8 cellular contexts compared by ENCODE assay signal in genomic region chr7:55140221-55140980, GRCh38.
A peak's percentile ranks its signal among the peaks of the same experiment; 100 is the strongest.
DNase-seq lines count a peak whose midpoint lies in the region; ATAC-seq, FAIRE-seq and TF ChIP-seq lines count a peak whose summit lies in the region.

No MANE protein-coding gene starts in this region.

- no peak overlapping the region for H3K4me3 Mint-ChIP-seq in activated naive CD4-positive, alpha-beta T cell treated with anti-CD3 and anti-CD28 coated beads for 36 hours

- no peak for TF ChIP-seq POLR2A in endothelial cell of umbilical vein (IDR thresholded peaks at IDR 0.05; ENCODE audit: low read depth, low read length)

- no peaks in the 10 kb centered on the region for H3K79me2 ChIP-seq in endothelial cell of umbilical vein (ENCODE audit: control insufficient read depth, insufficient read depth, low read length)

- no peak for TF ChIP-seq CTCF in endothelial cell of umbilical vein (IDR thresholded peaks at IDR 0.05; ENCODE audit: extremely low read depth in 1 of 2, insufficient read depth in 1 of 2, low read depth in 1 of 2, low read length in 2 of 2)

- H3K36me3 Mint-ChIP-seq in activated naive CD4-positive, alpha-beta T cell treated with anti-CD3 and anti-CD28 coated beads, Interleukin-2, amount 50 U/mL, for 72 hours, result peaks cover 0 to 10% of the 10 kb centered on the region in 2 donors
- peaks cover 1% of the 10 kb centered on the region for H3K36me3 Mint-ChIP-seq in activated naive CD4-positive, alpha-beta T cell treated with anti-CD3 and anti-CD28 coated beads for 36 hours (ENCODE audit: low read depth)

- peaks cover 12 to 13% of the 10 kb centered on the region in 2 donors for H3K9me3 Mint-ChIP-seq in activated naive CD4-positive, alpha-beta T cell treated with anti-CD3 and anti-CD28 coated beads, Interleukin-2, amount 50 U/mL, for 72 hours
- peaks cover 5% of the 10 kb centered on the region for H3K9me3 Mint-ChIP-seq in activated naive CD4-positive, alpha-beta T cell treated with anti-CD3 and anti-CD28 coated beads for 36 hours

- no peaks in the 10 kb centered on the region for H3K4me1 Mint-ChIP-seq in activated naive CD4-positive, alpha-beta T cell treated with anti-CD3 and anti-CD28 coated beads for 36 hours (ENCODE audit: low read depth)

- H3K27ac ChIP-seq in endothelial cell of umbilical vein (ENCODE audit: insufficient read depth, low read depth, low read length), result no peak overlapping the region
- peak overlapping the region in 1 of 2 donors; percentile 56 for H3K27ac ChIP-seq in small intestine (ENCODE audit: low read depth in 1 of 2, low read length in 1 of 2)

- H3K9me1 ChIP-seq in endothelial cell of umbilical vein (replicated peaks; ENCODE audit: control insufficient read depth, extremely low read depth, insufficient read depth, low read length), result no peaks in the 10 kb centered on the region

- FAIRE-seq in endothelial cell of umbilical vein (lab: Jason Lieb, UNC) (no peak), small intestine (lab: Jason Lieb, UNC) (no peak), frontal cortex (lab: Jason Lieb, UNC) (no peak)

- 21 to 34% (median 30%) methylated on average over 7 to 8 of the region's 8 CpGs for WGBS in small intestine, 3 donors

- peak; percentile 18 to 41 for ATAC-seq in activated naive CD4-positive, alpha-beta T cell treated with anti-CD3 and anti-CD28 coated beads, Interleukin-2, amount 50 U/mL, for 72 hours
- peak; percentile 95 for ATAC-seq in HG03097 (IDR thresholded peaks at IDR 0.05; ENCODE audit: low FRiP score, unreplicated experiment)

- no peak overlapping the region for H3K9ac ChIP-seq in endothelial cell of umbilical vein (replicated peaks; ENCODE audit: extremely low read depth, insufficient read depth, low read length)

- no peak overlapping the region for H2AFZ ChIP-seq in endothelial cell of umbilical vein (ENCODE audit: low read depth, low read length)

- POLR2A ChIA-PET in endothelial cell of umbilical vein (lab: Charles Lee), result no interaction called here

- no peak overlapping the region for H3K27ac Mint-ChIP-seq in activated naive CD4-positive, alpha-beta T cell treated with anti-CD3 and anti-CD28 coated beads, Interleukin-2, amount 50 U/mL, for 72 hours
- no peak overlapping the region for H3K27ac Mint-ChIP-seq in activated naive CD4-positive, alpha-beta T cell treated with anti-CD3 and anti-CD28 coated beads for 36 hours

- H3K4me1 ChIP-seq in endothelial cell of umbilical vein (ENCODE audit: control insufficient read depth, extremely low read depth, insufficient read depth, low read length), result peaks cover 7% of the 10 kb centered on the region
- peaks cover 0 to 6% of the 10 kb centered on the region in 2 donors for H3K4me1 ChIP-seq in small intestine (ENCODE audit: control insufficient read depth in 2 of 2, insufficient read depth in 1 of 2, low read depth in 1 of 2, low read length in 1 of 2)

- dilution Hi-C loops in endothelial cell of umbilical vein (cut with MboI; ENCODE audit: extremely low pct_ligation_motif_present, low sequenced_read_pairs), result no loop called here

- no TSS peak for BruUV-seq in endothelial cell of umbilical vein (replicated peaks; lab: Mats Ljungman, UMichigan)

- H3K4me3 ChIP-seq in endothelial cell of umbilical vein (replicated peaks in 1 of 3; ENCODE audit: insufficient read depth in 1 of 3, low read depth in 1 of 3, low read length in 3 of 3), result no peak overlapping the region
- H3K4me3 ChIP-seq in small intestine (ENCODE audit: low read depth in 1 of 2, low read length in 2 of 2), result no peak overlapping the region

- H3K36me3 ChIP-seq in endothelial cell of umbilical vein (ENCODE audit: control insufficient read depth in 2 of 2, extremely low read depth in 1 of 2, insufficient read depth in 2 of 2, low read length in 2 of 2) (no peaks in the 10 kb centered on the region), small intestine (ENCODE audit: control insufficient read depth in 2 of 2, insufficient read depth in 2 of 2, low read length in 2 of 2) (peaks cover 0 to 2% of the 10 kb centered on the region in 2 donors)

- H3K27me3 ChIP-seq in endothelial cell of umbilical vein (ENCODE audit: control insufficient read depth in 2 of 2, insufficient read depth in 2 of 2, low read length in 2 of 2) (no peaks in the 10 kb centered on the region), small intestine (ENCODE audit: control insufficient read depth in 2 of 2, insufficient read depth in 2 of 2, low read length in 2 of 2) (no peaks in the 10 kb centered on the region)

- peaks cover 20% of the 10 kb centered on the region for H3K27me3 Mint-ChIP-seq in activated naive CD4-positive, alpha-beta T cell treated with anti-CD3 and anti-CD28 coated beads for 36 hours (ENCODE audit: low read depth)

- intact Hi-C loops in activated naive CD4-positive, alpha-beta T cell treated with anti-CD3 and anti-CD28 coated beads for 36 hours (cut with micrococcal nuclease), result no loop called here
- intact Hi-C loops in endothelial cell of umbilical vein (cut with micrococcal nuclease), result no loop called here

- H4K20me1 ChIP-seq in endothelial cell of umbilical vein (replicated peaks; ENCODE audit: control insufficient read depth, extremely low read depth, insufficient read depth, low read length), result no peaks in the 10 kb centered on the region

- DNase-seq in activated naive CD4-positive, alpha-beta T cell treated with anti-CD3 and anti-CD28 coated beads, Interleukin-2, amount 50 U/mL, for 72 hours (ENCODE audit: low spot score in 2 of 2), result no peak
- no peak for DNase-seq in activated naive CD4-positive, alpha-beta T cell treated with anti-CD3 and anti-CD28 coated beads for 36 hours
- DNase-seq in endothelial cell of umbilical vein (ENCODE audit: low read depth, low spot score) (peak; percentile 31), small intestine (peak; percentile 55), NCI-H1694 treated with DMSO at 0.1 percent for 48 hours (lab: John Stamatoyannopoulos, UW) (no peak), frontal cortex (ENCODE audit: low spot score in 2 of 2) (no peak), HK-2 (ENCODE audit: unreplicated experiment) (no peak)

- no peak overlapping the region for H3K4me2 ChIP-seq in endothelial cell of umbilical vein (ENCODE audit: insufficient read depth, low read length)

- H3K9me3 ChIP-seq in endothelial cell of umbilical vein (replicated peaks; ENCODE audit: control insufficient read depth, insufficient read depth, low read length) (no peaks in the 10 kb centered on the region), small intestine (ENCODE audit: control insufficient read depth, low read depth) (no peaks in the 10 kb centered on the region)

- CTCF ChIA-PET in activated naive CD4-positive, alpha-beta T cell treated with anti-CD3 and anti-CD28 coated beads for 36 hours (lab: Charles Lee), result no interaction called here
- CTCF ChIA-PET in endothelial cell of umbilical vein (lab: Charles Lee), result interaction anchor here (1.1 kb wide), 1 partner anchor 74 kb away, joined by 3 read pairs; no protein-coding TSS in a partner anchor

TF ChIP-seq in endothelial cell of umbilical vein, 7 proteins besides CTCF, POLR2A, EP300 and RAD21:
- TF ChIP-seq JUN (IDR thresholded peaks at IDR 0.05; ENCODE audit: borderline replicate concordance, insufficient read depth, insufficient read length, low read depth), result no peak
- TF ChIP-seq MAX (IDR thresholded peaks at IDR 0.05; ENCODE audit: insufficient read depth, insufficient read length), result no peak

Comparison
In these comparisons a context has a peak if more than half of its experiments do, and no peak if none do; other contexts are left out.
1. DNase-seq: peak in endothelial cell of umbilical vein (single experiment) and small intestine (single experiment); none in activated naive CD4-positive, alpha-beta T cell treated with anti-CD3 and anti-CD28 coated beads, Interleukin-2, amount 50 U/mL, for 72 hours (0 of 2), activated naive CD4-positive, alpha-beta T cell treated with anti-CD3 and anti-CD28 coated beads for 36 hours (single experiment), NCI-H1694 treated with DMSO at 0.1 percent for 48 hours (single experiment), frontal cortex (0 of 2) and HK-2 (single experiment).